ENCODE assay signal across 20 cellular contexts in genomic region chr18:13796515-13796914, GRCh38. TPM values are rescaled to one million over a fixed set of nuclear protein-coding genes. Genes with fewer than 3 reads are reported as not detected.
"Had no signal": no experiment of that assay in that cellular context is flagged by ENCODE, and none has a peak within 500 bp of the region (broad histone marks: within the 10 kb centered on the region; RNA-seq: fewer than 3 reads in every experiment).

No MANE protein-coding gene starts in this region.

- H3K36me3 ChIP-seq: lower lobe of right lung, neural progenitor cell, ovary, tibial nerve had no signal

- H3K4me1 ChIP-seq: neural progenitor cell had no signal

- H3K27ac ChIP-seq: lower lobe of right lung, neural progenitor cell, ovary, tibial nerve had no signal

- H3K9me3 ChIP-seq: lower lobe of right lung, ovary, tibial nerve had no signal

- H3K4me2 ChIP-seq: neural progenitor cell had no signal

- H3K9ac ChIP-seq: neural progenitor cell had no signal

- ATAC-seq: activated T-cell treated with anti-CD3 and anti-CD28 coated beads, Interleukin-2, amount 50 U/mL, for 72 hours; effector memory CD8-positive, alpha-beta T cell; left cardiac atrium; lower lobe of right lung had no signal

- H3K4me3 Mint-ChIP-seq: activated CD4-positive, alpha-beta T cell treated with anti-CD3 and anti-CD28 coated beads, Interleukin-2, amount 10 ng/mL, durations not matched to agents 7 days and 5 days; activated naive CD8-positive, alpha-beta T cell treated with anti-CD3 and anti-CD28 coated beads, Interleukin-2, amount 10 ng/mL, durations not matched to agents 7 days and 5 days; activated T-cell treated with anti-CD3 and anti-CD28 coated beads, Interleukin-2, amount 50 U/mL, for 72 hours; effector memory CD8-positive, alpha-beta T cell; naive B cell; neural progenitor cell; T-helper 2 cell treated with Interferon-gamma antibody and Interleukin-4, amounts not matched to agents 5 μg/mL and 100 μg/mL, for 36 hours had no signal

- DNase-seq: activated CD4-positive, alpha-beta T cell treated with anti-CD3 and anti-CD28 coated beads, Interleukin-2, amount 10 ng/mL, durations not matched to agents 7 days and 5 days; activated CD8-positive, alpha-beta memory T cell treated with anti-CD3 and anti-CD28 coated beads, Interleukin-2, amount 50 U/mL, for 48 hours; activated naive CD8-positive, alpha-beta T cell treated with anti-CD3 and anti-CD28 coated beads, Interleukin-2, amount 10 ng/mL, durations not matched to agents 7 days and 5 days; activated T-cell treated with anti-CD3 and anti-CD28 coated beads, Interleukin-2, amount 50 U/mL, for 72 hours; cerebellar nuclear complex; effector memory CD8-positive, alpha-beta T cell; head of caudate nucleus; left cardiac atrium; lower lobe of right lung; naive B cell; ovary; stimulated activated CD4-positive, alpha-beta T cell treated with anti-CD3 and anti-CD28 coated beads, Interleukin-2, amount 100 ng/mL, for 48 hours; stimulated activated naive CD4-positive, alpha-beta T cell had no signal

- H3K4me3 ChIP-seq: lower lobe of right lung, neural progenitor cell, ovary, tibial nerve had no signal

- H3K27me3 ChIP-seq: ovary had no signal

- H3K9me3 Mint-ChIP-seq: activated naive CD8-positive, alpha-beta T cell treated with anti-CD3 and anti-CD28 coated beads, Interleukin-2, amount 10 ng/mL, durations not matched to agents 7 days and 5 days; activated T-cell treated with anti-CD3 and anti-CD28 coated beads, Interleukin-2, amount 50 U/mL, for 72 hours; effector memory CD8-positive, alpha-beta T cell; neural progenitor cell; T-helper 2 cell treated with Interferon-gamma antibody and Interleukin-4, amounts not matched to agents 5 μg/mL and 100 μg/mL, for 36 hours had no signal

- H3K27ac Mint-ChIP-seq: activated CD4-positive, alpha-beta T cell treated with anti-CD3 and anti-CD28 coated beads, Interleukin-2, amount 10 ng/mL, durations not matched to agents 7 days and 5 days; activated naive CD8-positive, alpha-beta T cell treated with anti-CD3 and anti-CD28 coated beads, Interleukin-2, amount 10 ng/mL, durations not matched to agents 7 days and 5 days; activated T-cell treated with anti-CD3 and anti-CD28 coated beads, Interleukin-2, amount 50 U/mL, for 72 hours; effector memory CD8-positive, alpha-beta T cell; naive B cell; neural progenitor cell; T-helper 2 cell treated with Interferon-gamma antibody and Interleukin-4, amounts not matched to agents 5 μg/mL and 100 μg/mL, for 36 hours had no signal

- H3K36me3 Mint-ChIP-seq: activated naive CD8-positive, alpha-beta T cell treated with anti-CD3 and anti-CD28 coated beads, Interleukin-2, amount 10 ng/mL, durations not matched to agents 7 days and 5 days; naive B cell; neural progenitor cell had no signal

- H2AFZ ChIP-seq: neural progenitor cell had no signal

RNA-seq across cellular contexts. Expression of gene MC5R, which starts 27.4 kb away (rescaled TPM):
- total RNA-seq: activated CD4-positive, alpha-beta T cell treated with anti-CD3 and anti-CD28 coated beads, Interleukin-2, amount 10 ng/mL, durations not matched to agents 7 days and 5 days; activated T-cell treated with anti-CD3 and anti-CD28 coated beads, Interleukin-2, amount 50 U/mL, for 72 hours; dermis blood vessel endothelial cell; epithelial cell of proximal tubule; left cardiac atrium; lower lobe of right lung; ovary; pulmonary artery endothelial cell; subcutaneous adipose tissue; tibial nerve had no signal
- polyA plus RNA-seq: ovary had no signal
